19 cellular contexts compared by ENCODE assay signal in the genomic region with DNA sequence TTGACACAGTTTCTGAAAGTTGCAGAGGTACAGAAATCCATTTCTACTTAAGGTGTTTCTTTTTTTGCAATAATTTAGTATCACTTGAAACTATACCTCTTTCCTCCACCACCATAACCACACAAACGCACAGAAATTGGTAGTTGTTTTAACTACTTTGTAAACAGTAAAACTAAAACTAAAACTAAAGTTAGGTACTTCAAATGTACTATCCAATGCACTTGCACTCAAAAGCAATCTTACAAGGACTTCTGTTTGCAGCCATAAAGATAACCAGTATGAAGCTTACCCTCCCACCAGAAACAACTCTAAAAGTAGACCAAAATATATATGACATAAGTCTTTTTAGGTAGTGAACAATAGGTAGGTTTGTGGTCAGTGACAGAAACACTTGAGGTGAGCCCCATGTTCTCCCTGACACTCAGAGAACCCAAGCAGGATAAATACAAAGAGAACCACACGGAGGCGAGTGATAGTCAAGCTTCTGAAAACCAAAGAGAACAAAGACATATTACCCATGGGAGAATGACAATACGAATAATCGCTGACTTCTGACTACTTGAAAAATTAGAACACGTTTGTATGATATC.
"Had no signal": no experiment of that assay in that cellular context is flagged by ENCODE, and none has a peak within 500 bp of the region (broad histone marks: within the 10 kb centered on the region; RNA-seq: fewer than 3 reads in every experiment).

No MANE protein-coding gene starts in this region.

- DNase-seq: activated B cell treated with CpG ODN at 0.5 μM for 24 hours; activated CD4-positive, alpha-beta memory T cell treated with anti-CD3 and anti-CD28 coated beads for 36 hours; activated CD4-positive, alpha-beta T cell treated with anti-CD3 and anti-CD28 coated beads for 36 hours; activated naive CD4-positive, alpha-beta T cell treated with anti-CD3 and anti-CD28 coated beads for 36 hours; activated T-cell treated with anti-CD3 and anti-CD28 coated beads, Interleukin-2, amount 50 U/mL, for 1 hour; colonic mucosa; head of caudate nucleus; hypothalamus; left ventricle myocardium superior; natural killer cell; spleen; stimulated activated CD4-positive, alpha-beta T cell treated with anti-CD3 and anti-CD28 coated beads, Interleukin-4, amount 100 ng/mL, for 24 hours; SW 1271; T-helper 17 cell; transverse colon had no signal

- ATAC-seq: activated CD4-positive, alpha-beta T cell treated with anti-CD3 and anti-CD28 coated beads for 36 hours; gastroesophageal sphincter; left ventricle myocardium superior; natural killer cell; T-helper 17 cell had no signal

- H3K36me3 ChIP-seq: colonic mucosa, gastroesophageal sphincter, prostate gland, spleen, transverse colon had no signal

- H3K4me1 Mint-ChIP-seq: activated B cell treated with CpG ODN at 0.5 μM for 24 hours, natural killer cell had no signal

- H3K27me3 ChIP-seq: colonic mucosa, gastroesophageal sphincter, spleen, transverse colon had no signal

- H3K4me3 Mint-ChIP-seq: activated B cell treated with CpG ODN at 0.5 μM for 24 hours; activated CD4-positive, alpha-beta memory T cell treated with anti-CD3 and anti-CD28 coated beads for 36 hours; activated CD4-positive, alpha-beta T cell treated with anti-CD3 and anti-CD28 coated beads for 36 hours; activated naive CD4-positive, alpha-beta T cell treated with anti-CD3 and anti-CD28 coated beads for 36 hours; central memory CD8-positive, alpha-beta T cell; mesothelial cell of epicardium; natural killer cell; T-helper 17 cell had no signal

- H3K9me3 Mint-ChIP-seq: activated B cell treated with CpG ODN at 0.5 μM for 24 hours; activated CD4-positive, alpha-beta memory T cell treated with anti-CD3 and anti-CD28 coated beads for 36 hours; activated naive CD4-positive, alpha-beta T cell treated with anti-CD3 and anti-CD28 coated beads for 36 hours; central memory CD8-positive, alpha-beta T cell; natural killer cell had no signal

- H3K4me3 ChIP-seq: colonic mucosa, gastroesophageal sphincter, prostate gland, spleen, transverse colon had no signal

- H3K4me1 ChIP-seq: colonic mucosa, gastroesophageal sphincter, prostate gland, spleen had no signal

- H3K27me3 Mint-ChIP-seq: activated CD4-positive, alpha-beta memory T cell treated with anti-CD3 and anti-CD28 coated beads for 36 hours; activated CD4-positive, alpha-beta T cell treated with anti-CD3 and anti-CD28 coated beads for 36 hours; central memory CD8-positive, alpha-beta T cell; T-helper 17 cell had no signal

- H3K27ac Mint-ChIP-seq: activated B cell treated with CpG ODN at 0.5 μM for 24 hours; activated CD4-positive, alpha-beta memory T cell treated with anti-CD3 and anti-CD28 coated beads for 36 hours; activated CD4-positive, alpha-beta T cell treated with anti-CD3 and anti-CD28 coated beads for 36 hours; activated naive CD4-positive, alpha-beta T cell treated with anti-CD3 and anti-CD28 coated beads for 36 hours; mesothelial cell of epicardium; natural killer cell; T-helper 17 cell had no signal

- H3K27ac ChIP-seq: colonic mucosa, gastroesophageal sphincter, prostate gland, spleen, transverse colon had no signal

- H3K36me3 Mint-ChIP-seq: activated CD4-positive, alpha-beta memory T cell treated with anti-CD3 and anti-CD28 coated beads for 36 hours; mesothelial cell of epicardium; natural killer cell had no signal
